ENCODE assay signal across 1 cellular context in the genomic region with DNA sequence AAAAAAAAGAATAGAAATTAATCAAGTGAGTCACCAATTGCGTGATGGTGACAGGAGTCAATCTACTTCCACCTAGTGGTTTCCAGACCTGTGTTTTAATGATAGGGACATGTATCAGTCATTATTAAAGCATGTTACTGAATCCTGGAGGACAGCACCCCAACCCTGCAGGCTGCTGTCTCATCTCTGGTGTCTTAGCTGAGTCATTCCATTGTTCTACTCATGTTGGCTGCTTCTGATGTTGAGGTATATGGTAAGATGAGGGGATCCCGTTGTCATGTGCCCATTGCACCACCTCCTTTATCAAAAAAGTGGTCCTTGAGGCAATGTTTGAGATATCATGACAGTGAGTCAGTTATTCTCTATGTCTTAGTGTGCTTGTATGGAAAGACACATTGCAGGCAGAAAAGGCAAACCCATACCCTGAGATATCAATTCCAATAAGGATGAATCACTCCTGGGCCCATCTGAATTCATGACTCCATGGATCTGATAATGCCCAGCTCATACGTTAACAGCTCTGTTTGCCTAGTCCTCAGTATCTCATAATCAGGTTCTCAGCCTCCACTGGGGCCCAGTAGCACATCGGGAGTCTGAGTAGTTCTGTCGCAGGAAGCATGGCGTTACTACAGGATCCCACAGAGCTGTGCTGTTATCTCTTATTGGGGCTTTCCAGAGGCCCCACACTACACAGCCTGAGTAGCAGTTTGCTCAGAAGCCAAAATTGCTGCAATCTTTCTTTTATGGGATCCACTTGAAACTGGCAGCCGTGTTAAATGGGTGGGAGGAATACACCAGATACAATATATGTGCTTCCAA.
TF ChIP-seq lines count a peak whose summit lies in the region.

No MANE protein-coding gene starts in this region.

TF ChIP-seq in K562, 482 proteins besides CTCF, POLR2A, EP300 and RAD21 (continues in another document):
- TF ChIP-seq, protein P1, sequence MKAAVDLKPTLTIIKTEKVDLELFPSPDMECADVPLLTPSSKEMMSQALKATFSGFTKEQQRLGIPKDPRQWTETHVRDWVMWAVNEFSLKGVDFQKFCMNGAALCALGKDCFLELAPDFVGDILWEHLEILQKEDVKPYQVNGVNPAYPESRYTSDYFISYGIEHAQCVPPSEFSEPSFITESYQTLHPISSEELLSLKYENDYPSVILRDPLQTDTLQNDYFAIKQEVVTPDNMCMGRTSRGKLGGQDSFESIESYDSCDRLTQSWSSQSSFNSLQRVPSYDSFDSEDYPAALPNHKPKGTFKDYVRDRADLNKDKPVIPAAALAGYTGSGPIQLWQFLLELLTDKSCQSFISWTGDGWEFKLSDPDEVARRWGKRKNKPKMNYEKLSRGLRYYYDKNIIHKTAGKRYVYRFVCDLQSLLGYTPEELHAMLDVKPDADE (conservative IDR thresholded peaks at IDR 0.05; ENCODE audit: control insufficient read depth, low read depth, low read length), result no peak
- TF ChIP-seq POU5F1 (IDR thresholded peaks at IDR 0.05; ENCODE audit: borderline replicate concordance, low read depth, low read length, partially characterized antibody) (no peak), ZNF124 (CRISPR knock-in tag; IDR thresholded peaks at IDR 0.05) (no peak), ARNT (IDR thresholded peaks at IDR 0.05) (no peak), SPI1 (IDR thresholded peaks at IDR 0.05; ENCODE audit: borderline replicate concordance, low read depth, low read length) (no peak), ZNF316 (IDR thresholded peaks at IDR 0.05) (peak; percentile 72), TAF7 (tag; IDR thresholded peaks at IDR 0.05) (no peak), TAF15 (IDR thresholded peaks at IDR 0.05; ENCODE audit: low read depth, low read length) (no peak), PHF8 (IDR thresholded peaks at IDR 0.05; ENCODE audit: borderline replicate concordance, low read length) (no peak), MCM3 (IDR thresholded peaks at IDR 0.05) (no peak), ZC3H4 (CRISPR knock-in tag; IDR thresholded peaks at IDR 0.05; ENCODE audit: borderline replicate concordance) (no peak), MAFK (IDR thresholded peaks at IDR 0.05; ENCODE audit: low read length) (peak; percentile 43; the same call in 1 of the 2 replicates), PCBP1 (IDR thresholded peaks at IDR 0.05; ENCODE audit: low read depth, low read length, poor library complexity, severe bottlenecking) (no peak), GATA2 (CRISPR knock-in tag; IDR thresholded peaks at IDR 0.05) (0 out of 2 replicates have a peak, but pooled peaks have one; percentile 16), MXI1 (IDR thresholded peaks at IDR 0.05; ENCODE audit: low read depth, low read length) (no peak), ZNF143 (CRISPR knock-in tag; IDR thresholded peaks at IDR 0.05) (no peak), CBX5 (IDR thresholded peaks at IDR 0.05; ENCODE audit: borderline replicate concordance, low read depth) (no peak), U2AF1 (optimal IDR thresholded peaks at IDR 0.05; ENCODE audit: low read depth, low read length) (no peak), SIN3B (IDR thresholded peaks at IDR 0.05; ENCODE audit: low read depth) (no peak), RHOXF2B (CRISPR knock-in tag; conservative IDR thresholded peaks at IDR 0.05) (no peak), NCOA6 (IDR thresholded peaks at IDR 0.05) (no peak), CCNT2 (IDR thresholded peaks at IDR 0.05; ENCODE audit: borderline replicate concordance, extremely low read depth, insufficient read length, low read depth, low read length) (no peak), HDAC8 (tag; IDR thresholded peaks at IDR 0.05) (no peak), BRD9 (IDR thresholded peaks at IDR 0.05; ENCODE audit: low read depth, partially characterized antibody) (no peak), NCOA2 (IDR thresholded peaks at IDR 0.05; ENCODE audit: partially characterized antibody in 2 of 2) (no peak), TEAD1 (CRISPR knock-in tag; IDR thresholded peaks at IDR 0.05) (no peak), TBL1XR1 (IDR thresholded peaks at IDR 0.05; ENCODE audit: low read length in 2 of 2) (no peak), CXXC5 (CRISPR knock-in tag; IDR thresholded peaks at IDR 0.05) (0 out of 2 replicates have a peak, but pooled peaks have one; percentile 28), KLF16 (IDR thresholded peaks at IDR 0.05) (no peak), ZC3H8 (IDR thresholded peaks at IDR 0.05) (no peak), NCOA4 (IDR thresholded peaks at IDR 0.05; ENCODE audit: partially characterized antibody) (no peak), SOX6 (IDR thresholded peaks at IDR 0.05) (peak; percentile 70), NR2C1 (IDR thresholded peaks at IDR 0.05) (no peak), NR2C1 (tag; IDR thresholded peaks at IDR 0.05) (no peak), BRF1 (IDR thresholded peaks at IDR 0.05; ENCODE audit: borderline replicate concordance, extremely low read depth, insufficient read length) (no peak), GTF2F1 (IDR thresholded peaks at IDR 0.05; ENCODE audit: low read depth, low read length) (no peak), ZNF583 (CRISPR knock-in tag; IDR thresholded peaks at IDR 0.05) (no peak), ZNF584 (CRISPR knock-in tag; IDR thresholded peaks at IDR 0.05; ENCODE audit: low read depth) (no peak), BACH1 (tag; IDR thresholded peaks at IDR 0.05) (peak; percentile 39; the same call in 1 of the 2 replicates), JUND (IDR thresholded peaks at IDR 0.05; ENCODE audit: borderline replicate concordance, low read depth, low read length) (no peak; the same call in 1 of the 2 replicates), JUND (tag; IDR thresholded peaks at IDR 0.05; ENCODE audit: borderline replicate concordance, low read depth, low read length) (peak; percentile 82; the same call in 2 of the 3 replicates), ZNF324 (CRISPR knock-in tag; IDR thresholded peaks at IDR 0.05) (no peak), SMARCC2 (IDR thresholded peaks at IDR 0.05; ENCODE audit: low read depth) (no peak)
- TF ChIP-seq, protein P2, sequence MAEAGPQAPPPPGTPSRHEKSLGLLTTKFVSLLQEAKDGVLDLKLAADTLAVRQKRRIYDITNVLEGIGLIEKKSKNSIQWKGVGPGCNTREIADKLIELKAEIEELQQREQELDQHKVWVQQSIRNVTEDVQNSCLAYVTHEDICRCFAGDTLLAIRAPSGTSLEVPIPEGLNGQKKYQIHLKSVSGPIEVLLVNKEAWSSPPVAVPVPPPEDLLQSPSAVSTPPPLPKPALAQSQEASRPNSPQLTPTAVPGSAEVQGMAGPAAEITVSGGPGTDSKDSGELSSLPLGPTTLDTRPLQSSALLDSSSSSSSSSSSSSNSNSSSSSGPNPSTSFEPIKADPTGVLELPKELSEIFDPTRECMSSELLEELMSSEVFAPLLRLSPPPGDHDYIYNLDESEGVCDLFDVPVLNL (CRISPR knock-in tag; IDR thresholded peaks at IDR 0.05; ENCODE audit: low read depth), result no peak
- TF ChIP-seq, protein P3, sequence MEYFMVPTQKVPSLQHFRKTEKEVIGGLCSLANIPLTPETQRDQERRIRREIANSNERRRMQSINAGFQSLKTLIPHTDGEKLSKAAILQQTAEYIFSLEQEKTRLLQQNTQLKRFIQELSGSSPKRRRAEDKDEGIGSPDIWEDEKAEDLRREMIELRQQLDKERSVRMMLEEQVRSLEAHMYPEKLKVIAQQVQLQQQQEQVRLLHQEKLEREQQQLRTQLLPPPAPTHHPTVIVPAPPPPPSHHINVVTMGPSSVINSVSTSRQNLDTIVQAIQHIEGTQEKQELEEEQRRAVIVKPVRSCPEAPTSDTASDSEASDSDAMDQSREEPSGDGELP (CRISPR knock-in tag; IDR thresholded peaks at IDR 0.05; ENCODE audit: borderline replicate concordance), result no peak
- TF ChIP-seq, protein P4, sequence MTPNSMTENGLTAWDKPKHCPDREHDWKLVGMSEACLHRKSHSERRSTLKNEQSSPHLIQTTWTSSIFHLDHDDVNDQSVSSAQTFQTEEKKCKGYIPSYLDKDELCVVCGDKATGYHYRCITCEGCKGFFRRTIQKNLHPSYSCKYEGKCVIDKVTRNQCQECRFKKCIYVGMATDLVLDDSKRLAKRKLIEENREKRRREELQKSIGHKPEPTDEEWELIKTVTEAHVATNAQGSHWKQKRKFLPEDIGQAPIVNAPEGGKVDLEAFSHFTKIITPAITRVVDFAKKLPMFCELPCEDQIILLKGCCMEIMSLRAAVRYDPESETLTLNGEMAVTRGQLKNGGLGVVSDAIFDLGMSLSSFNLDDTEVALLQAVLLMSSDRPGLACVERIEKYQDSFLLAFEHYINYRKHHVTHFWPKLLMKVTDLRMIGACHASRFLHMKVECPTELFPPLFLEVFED (CRISPR knock-in tag; conservative IDR thresholded peaks at IDR 0.05), result no peak
- TF ChIP-seq, protein P5, sequence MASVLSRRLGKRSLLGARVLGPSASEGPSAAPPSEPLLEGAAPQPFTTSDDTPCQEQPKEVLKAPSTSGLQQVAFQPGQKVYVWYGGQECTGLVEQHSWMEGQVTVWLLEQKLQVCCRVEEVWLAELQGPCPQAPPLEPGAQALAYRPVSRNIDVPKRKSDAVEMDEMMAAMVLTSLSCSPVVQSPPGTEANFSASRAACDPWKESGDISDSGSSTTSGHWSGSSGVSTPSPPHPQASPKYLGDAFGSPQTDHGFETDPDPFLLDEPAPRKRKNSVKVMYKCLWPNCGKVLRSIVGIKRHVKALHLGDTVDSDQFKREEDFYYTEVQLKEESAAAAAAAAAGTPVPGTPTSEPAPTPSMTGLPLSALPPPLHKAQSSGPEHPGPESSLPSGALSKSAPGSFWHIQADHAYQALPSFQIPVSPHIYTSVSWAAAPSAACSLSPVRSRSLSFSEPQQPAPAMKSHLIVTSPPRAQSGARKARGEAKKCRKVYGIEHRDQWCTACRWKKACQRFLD (CRISPR knock-in tag; IDR thresholded peaks at IDR 0.05), result peak; percentile 34; the same call in 1 of the 2 replicates
- TF ChIP-seq, protein P6, sequence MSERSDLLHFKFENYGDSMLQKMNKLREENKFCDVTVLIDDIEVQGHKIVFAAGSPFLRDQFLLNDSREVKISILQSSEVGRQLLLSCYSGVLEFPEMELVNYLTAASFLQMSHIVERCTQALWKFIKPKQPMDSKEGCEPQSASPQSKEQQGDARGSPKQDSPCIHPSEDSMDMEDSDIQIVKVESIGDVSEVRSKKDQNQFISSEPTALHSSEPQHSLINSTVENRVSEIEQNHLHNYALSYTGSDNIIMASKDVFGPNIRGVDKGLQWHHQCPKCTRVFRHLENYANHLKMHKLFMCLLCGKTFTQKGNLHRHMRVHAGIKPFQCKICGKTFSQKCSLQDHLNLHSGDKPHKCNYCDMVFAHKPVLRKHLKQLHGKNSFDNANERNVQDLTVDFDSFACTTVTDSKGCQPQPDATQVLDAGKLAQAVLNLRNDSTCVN (CRISPR knock-in tag; IDR thresholded peaks at IDR 0.05), result no peak
- TF ChIP-seq, protein P7, sequence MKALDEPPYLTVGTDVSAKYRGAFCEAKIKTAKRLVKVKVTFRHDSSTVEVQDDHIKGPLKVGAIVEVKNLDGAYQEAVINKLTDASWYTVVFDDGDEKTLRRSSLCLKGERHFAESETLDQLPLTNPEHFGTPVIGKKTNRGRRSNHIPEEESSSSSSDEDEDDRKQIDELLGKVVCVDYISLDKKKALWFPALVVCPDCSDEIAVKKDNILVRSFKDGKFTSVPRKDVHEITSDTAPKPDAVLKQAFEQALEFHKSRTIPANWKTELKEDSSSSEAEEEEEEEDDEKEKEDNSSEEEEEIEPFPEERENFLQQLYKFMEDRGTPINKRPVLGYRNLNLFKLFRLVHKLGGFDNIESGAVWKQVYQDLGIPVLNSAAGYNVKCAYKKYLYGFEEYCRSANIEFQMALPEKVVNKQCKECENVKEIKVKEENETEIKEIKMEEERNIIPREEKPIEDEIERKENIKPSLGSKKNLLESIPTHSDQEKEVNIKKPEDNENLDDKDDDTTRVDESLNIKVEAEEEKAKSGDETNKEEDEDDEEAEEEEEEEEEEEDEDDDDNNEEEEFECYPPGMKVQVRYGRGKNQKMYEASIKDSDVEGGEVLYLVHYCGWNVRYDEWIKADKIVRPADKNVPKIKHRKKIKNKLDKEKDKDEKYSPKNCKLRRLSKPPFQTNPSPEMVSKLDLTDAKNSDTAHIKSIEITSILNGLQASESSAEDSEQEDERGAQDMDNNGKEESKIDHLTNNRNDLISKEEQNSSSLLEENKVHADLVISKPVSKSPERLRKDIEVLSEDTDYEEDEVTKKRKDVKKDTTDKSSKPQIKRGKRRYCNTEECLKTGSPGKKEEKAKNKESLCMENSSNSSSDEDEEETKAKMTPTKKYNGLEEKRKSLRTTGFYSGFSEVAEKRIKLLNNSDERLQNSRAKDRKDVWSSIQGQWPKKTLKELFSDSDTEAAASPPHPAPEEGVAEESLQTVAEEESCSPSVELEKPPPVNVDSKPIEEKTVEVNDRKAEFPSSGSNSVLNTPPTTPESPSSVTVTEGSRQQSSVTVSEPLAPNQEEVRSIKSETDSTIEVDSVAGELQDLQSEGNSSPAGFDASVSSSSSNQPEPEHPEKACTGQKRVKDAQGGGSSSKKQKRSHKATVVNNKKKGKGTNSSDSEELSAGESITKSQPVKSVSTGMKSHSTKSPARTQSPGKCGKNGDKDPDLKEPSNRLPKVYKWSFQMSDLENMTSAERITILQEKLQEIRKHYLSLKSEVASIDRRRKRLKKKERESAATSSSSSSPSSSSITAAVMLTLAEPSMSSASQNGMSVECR (CRISPR knock-in tag; IDR thresholded peaks at IDR 0.05), result no peak
- TF ChIP-seq, protein P8, sequence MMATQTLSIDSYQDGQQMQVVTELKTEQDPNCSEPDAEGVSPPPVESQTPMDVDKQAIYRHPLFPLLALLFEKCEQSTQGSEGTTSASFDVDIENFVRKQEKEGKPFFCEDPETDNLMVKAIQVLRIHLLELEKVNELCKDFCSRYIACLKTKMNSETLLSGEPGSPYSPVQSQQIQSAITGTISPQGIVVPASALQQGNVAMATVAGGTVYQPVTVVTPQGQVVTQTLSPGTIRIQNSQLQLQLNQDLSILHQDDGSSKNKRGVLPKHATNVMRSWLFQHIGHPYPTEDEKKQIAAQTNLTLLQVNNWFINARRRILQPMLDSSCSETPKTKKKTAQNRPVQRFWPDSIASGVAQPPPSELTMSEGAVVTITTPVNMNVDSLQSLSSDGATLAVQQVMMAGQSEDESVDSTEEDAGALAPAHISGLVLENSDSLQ (IDR thresholded peaks at IDR 0.05), result 0 out of 2 replicates have a peak, but pooled peaks have one; percentile 34
- TF ChIP-seq, protein P9, sequence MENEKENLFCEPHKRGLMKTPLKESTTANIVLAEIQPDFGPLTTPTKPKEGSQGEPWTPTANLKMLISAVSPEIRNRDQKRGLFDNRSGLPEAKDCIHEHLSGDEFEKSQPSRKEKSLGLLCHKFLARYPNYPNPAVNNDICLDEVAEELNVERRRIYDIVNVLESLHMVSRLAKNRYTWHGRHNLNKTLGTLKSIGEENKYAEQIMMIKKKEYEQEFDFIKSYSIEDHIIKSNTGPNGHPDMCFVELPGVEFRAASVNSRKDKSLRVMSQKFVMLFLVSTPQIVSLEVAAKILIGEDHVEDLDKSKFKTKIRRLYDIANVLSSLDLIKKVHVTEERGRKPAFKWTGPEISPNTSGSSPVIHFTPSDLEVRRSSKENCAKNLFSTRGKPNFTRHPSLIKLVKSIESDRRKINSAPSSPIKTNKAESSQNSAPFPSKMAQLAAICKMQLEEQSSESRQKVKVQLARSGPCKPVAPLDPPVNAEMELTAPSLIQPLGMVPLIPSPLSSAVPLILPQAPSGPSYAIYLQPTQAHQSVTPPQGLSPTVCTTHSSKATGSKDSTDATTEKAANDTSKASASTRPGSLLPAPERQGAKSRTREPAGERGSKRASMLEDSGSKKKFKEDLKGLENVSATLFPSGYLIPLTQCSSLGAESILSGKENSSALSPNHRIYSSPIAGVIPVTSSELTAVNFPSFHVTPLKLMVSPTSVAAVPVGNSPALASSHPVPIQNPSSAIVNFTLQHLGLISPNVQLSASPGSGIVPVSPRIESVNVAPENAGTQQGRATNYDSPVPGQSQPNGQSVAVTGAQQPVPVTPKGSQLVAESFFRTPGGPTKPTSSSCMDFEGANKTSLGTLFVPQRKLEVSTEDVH (IDR thresholded peaks at IDR 0.05; ENCODE audit: low read depth, partially characterized antibody), result no peak
